Comparison of ENCODE assay signal across 8 cellular contexts in genomic region chr11:76445122-76446084, GRCh38. TPM values are rescaled to one million over a fixed set of nuclear protein-coding genes. Genes with fewer than 3 reads are reported as not detected.
DNase-seq lines count a peak whose midpoint lies in the region; ATAC-seq and TF ChIP-seq lines count a peak whose summit lies in the region.

No MANE protein-coding gene starts in this region.

- H3K4me3 Mint-ChIP-seq in natural killer cell = peak overlapping the region; percentile 98

- H3K27me3 Mint-ChIP-seq in natural killer cell (ENCODE audit: low read depth in 2 of 2) = no peaks in the 10 kb centered on the region

- H3K4me3 ChIP-seq in fibroblast of pulmonary artery (replicated peaks; ENCODE audit: low read depth, low read length) = peak overlapping the region; percentile 97

- peak; percentile 30 for ATAC-seq in GM21529 (IDR thresholded peaks at IDR 0.05; ENCODE audit: unreplicated experiment)
- peak; percentile 5 to 9 (median 8) for ATAC-seq in natural killer cell

- H3K4me1 Mint-ChIP-seq in natural killer cell = peaks cover 31 to 52% of the 10 kb centered on the region in 2 donors

- TF ChIP-seq CTCF in fibroblast of pulmonary artery (IDR thresholded peaks at IDR 0.05; ENCODE audit: low read length, missing control alignments) (no peak), natural killer cell (IDR thresholded peaks at IDR 0.05) (no peak)

- intact Hi-C loops in natural killer cell (cut with micrococcal nuclease) = no loop called here

- peak overlapping the region; percentile 98 to 99 for H3K27ac Mint-ChIP-seq in natural killer cell

- peak; percentile 83 for DNase-seq in D341Med (ENCODE audit: low spot score)
- peak; percentile 67 for DNase-seq in KG1 (lab: John Stamatoyannopoulos, UW)
- peak; percentile 96 for DNase-seq in RKO (ENCODE audit: low spot score)
- peak; percentile 37 for DNase-seq in activated T-helper 9 cell treated with anti-CD3 and anti-CD28 coated beads, Interleukin-2, amount 50 U/mL, for 16 hours (ENCODE audit: low read depth)
- DNase-seq in fibroblast of pulmonary artery (ENCODE audit: low read depth) = peak; percentile 84
- peak; percentile 32 for DNase-seq in natural killer cell
- peak in 4 of 6 experiments; percentile 20 to 64 (median 38) for DNase-seq in stimulated activated naive CD4-positive, alpha-beta T cell (lab: John Stamatoyannopoulos, UW)

- no peaks in the 10 kb centered on the region for H3K36me3 Mint-ChIP-seq in natural killer cell

- no peaks in the 10 kb centered on the region for H3K9me3 Mint-ChIP-seq in natural killer cell

RNA-seq across cellular contexts. Expression of gene EMSY, which starts 0.6 kb away (rescaled TPM):
- 10 to 100 TPM; 36.0 to 43.8 (median 39.4) TPM for total RNA-seq in natural killer cell

Comparison
In these comparisons a context has a peak if more than half of its experiments do, and no peak if none do; other contexts are left out.
1. Peak in every context shown above with its lines: DNase-seq, ATAC-seq and H3K4me3 ChIP-seq.
2. DNase-seq: peak in every context shown above with its lines; median percentile 96 in RKO; 84 in fibroblast of pulmonary artery; 83 in D341Med; 67 in KG1; 38 in stimulated activated naive CD4-positive, alpha-beta T cell; 37 in activated T-helper 9 cell treated with anti-CD3 and anti-CD28 coated beads, Interleukin-2, amount 50 U/mL, for 16 hours; 32 in natural killer cell.